Comparison of ENCODE assay signal across 22 cellular contexts in genomic region chr3:101170047-101170771, GRCh38.
DNase-seq lines count a peak whose midpoint lies in the region; ATAC-seq and TF ChIP-seq lines count a peak whose summit lies in the region.
"Had no signal": no experiment of that assay in that cellular context is flagged by ENCODE, and none has a peak within 500 bp of the region (broad histone marks: within the 10 kb centered on the region; RNA-seq: fewer than 3 reads in every experiment).

No MANE protein-coding gene starts in this region.

- H3K4me3 Mint-ChIP-seq in stimulated activated naive CD8-positive, alpha-beta T cell treated with anti-CD3 and anti-CD28 coated beads, Interleukin-15, amount 100 ng/mL, for 72 hours = no peak overlapping the region
- no peak overlapping the region for H3K4me3 Mint-ChIP-seq in MCF 10A (ENCODE audit: unreplicated experiment)
- H3K4me3 Mint-ChIP-seq: activated naive CD4-positive, alpha-beta T cell treated with anti-CD3 and anti-CD28 coated beads, Interleukin-2, amount 50 U/mL, for 24 hours; effector memory CD8-positive, alpha-beta T cell; naive thymus-derived CD8-positive, alpha-beta T cell had no signal

- H3K36me3 ChIP-seq in mesenchymal stem cell (ENCODE audit: control insufficient read depth in 1 of 2, insufficient read depth in 2 of 2, low read depth in 1 of 2, low read length in 2 of 2) (no peaks in the 10 kb centered on the region), ovary (no peaks in the 10 kb centered on the region)
- H3K36me3 ChIP-seq: SJCRH30 had no signal

- no TSS peak for BruUV-seq in MCF 10A (replicated peaks; lab: Mats Ljungman, UMichigan)

- DNase-seq in stimulated activated naive CD8-positive, alpha-beta T cell treated with anti-CD3 and anti-CD28 coated beads, Interleukin-15, Interleukin-2, amounts not matched to agents 100 U/mL and 50 U/mL, for 24 hours = no peak
- DNase-seq in stimulated activated naive CD8-positive, alpha-beta T cell treated with anti-CD3 and anti-CD28 coated beads, Interleukin-15, amount 100 ng/mL, for 72 hours = no peak
- DNase-seq in dermis blood vessel endothelial cell = peak; percentile 7
- peak; percentile 45 for DNase-seq in mesenchymal stem cell
- no peak for DNase-seq in MCF 10A (ENCODE audit: unreplicated experiment)
- no peak for DNase-seq in ovary
- DNase-seq: activated CD4-positive, CD25-positive, alpha-beta regulatory T cell treated with anti-CD3 and anti-CD28 coated beads, Interleukin-2, amount 50 U/mL, for 72 hours; activated CD8-positive, alpha-beta memory T cell treated with anti-CD3 and anti-CD28 coated beads, Interleukin-2, amount 50 U/mL, for 48 hours; Caco-2; caudate nucleus; effector memory CD8-positive, alpha-beta T cell; foreskin fibroblast; H7; Kasumi-1; naive thymus-derived CD8-positive, alpha-beta T cell; NCI-H1436 treated with DMSO at 0.1 percent for 48 hours; NCI-H345 had no signal

- no peak overlapping the region for H3K14ac ChIP-seq in mesenchymal stem cell (ENCODE audit: low read length in 2 of 2)

- no peak overlapping the region for H2AK5ac ChIP-seq in mesenchymal stem cell (ENCODE audit: low read length, severe bottlenecking)

- no peak overlapping the region for H3K27ac Mint-ChIP-seq in stimulated activated naive CD8-positive, alpha-beta T cell treated with anti-CD3 and anti-CD28 coated beads, Interleukin-15, amount 100 ng/mL, for 72 hours
- H3K27ac Mint-ChIP-seq in MCF 10A (ENCODE audit: low read depth, unreplicated experiment) = no peak overlapping the region
- H3K27ac Mint-ChIP-seq: activated naive CD4-positive, alpha-beta T cell treated with anti-CD3 and anti-CD28 coated beads, Interleukin-2, amount 50 U/mL, for 24 hours; effector memory CD8-positive, alpha-beta T cell; naive thymus-derived CD8-positive, alpha-beta T cell had no signal

- TF ChIP-seq CTCF in MCF 10A (IDR thresholded peaks at IDR 0.05; ENCODE audit: unreplicated experiment) = no peak
- no peak for TF ChIP-seq CTCF in ovary (IDR thresholded peaks at IDR 0.05)

- peaks cover 0 to 8% of the 10 kb centered on the region in 2 donors for H3K9me3 Mint-ChIP-seq in stimulated activated naive CD8-positive, alpha-beta T cell treated with anti-CD3 and anti-CD28 coated beads, Interleukin-15, amount 100 ng/mL, for 72 hours
- H3K9me3 Mint-ChIP-seq in MCF 10A (ENCODE audit: unreplicated experiment) = no peaks in the 10 kb centered on the region
- H3K9me3 Mint-ChIP-seq: activated naive CD4-positive, alpha-beta T cell treated with anti-CD3 and anti-CD28 coated beads, Interleukin-2, amount 50 U/mL, for 24 hours; effector memory CD8-positive, alpha-beta T cell had no signal

- no peak overlapping the region for H3K4ac ChIP-seq in mesenchymal stem cell (ENCODE audit: low read depth in 1 of 2, low read length in 2 of 2)

- no peaks in the 10 kb centered on the region for H3K27me3 ChIP-seq in mesenchymal stem cell (ENCODE audit: control insufficient read depth in 1 of 2, insufficient read depth in 1 of 2, low read length in 2 of 2)
- H3K27me3 ChIP-seq in ovary = no peaks in the 10 kb centered on the region
- H3K27me3 ChIP-seq: SJCRH30 had no signal

- H3K4me2 ChIP-seq in mesenchymal stem cell (ENCODE audit: low read length, poor library complexity, severe bottlenecking) = no peak overlapping the region

- intact Hi-C loops in MCF 10A (cut with micrococcal nuclease) (no loop called here), ovary (cut with DNase I) (no loop called here)

- H3K4me1 ChIP-seq in mesenchymal stem cell (ENCODE audit: control insufficient read depth, insufficient read depth, low read depth, low read length) = no peaks in the 10 kb centered on the region
- peaks cover 1% of the 10 kb centered on the region for H3K4me1 ChIP-seq in ovary (ENCODE audit: insufficient read depth)
- H3K4me1 ChIP-seq: Caco-2, SJCRH30 had no signal

- H2BK5ac ChIP-seq in mesenchymal stem cell (ENCODE audit: low read depth, low read length, poor library complexity, severe bottlenecking) = no peak overlapping the region

- H2AFZ ChIP-seq in mesenchymal stem cell (ENCODE audit: low read depth, low read length) = no peak overlapping the region

- H3K36me3 Mint-ChIP-seq in MCF 10A (ENCODE audit: insufficient read depth, unreplicated experiment) = no peaks in the 10 kb centered on the region
- H3K36me3 Mint-ChIP-seq: activated naive CD4-positive, alpha-beta T cell treated with anti-CD3 and anti-CD28 coated beads, Interleukin-2, amount 50 U/mL, for 24 hours; naive thymus-derived CD8-positive, alpha-beta T cell had no signal

- H3K4me3 ChIP-seq in mesenchymal stem cell (ENCODE audit: insufficient read depth in 1 of 2, low read depth in 1 of 2, low read length in 2 of 2) (no peak overlapping the region), ovary (no peak overlapping the region)
- H3K4me3 ChIP-seq: SJCRH30 had no signal

- CTCF ChIA-PET in MCF 10A (lab: Yijun Ruan, JAX) = interaction anchor here (0.5 to 1.1 kb wide), 3 partner anchors 22 to 289 kb away, joined by 3 to 8 read pairs (median 5); no protein-coding TSS in a partner anchor

- H2BK120ac ChIP-seq in mesenchymal stem cell (ENCODE audit: low read depth, low read length) = no peak overlapping the region

- H3K18ac ChIP-seq in mesenchymal stem cell (ENCODE audit: low read depth in 1 of 2, low read length in 2 of 2) = no peak overlapping the region

- H4K8ac ChIP-seq in mesenchymal stem cell (ENCODE audit: low read length) = peak overlapping the region; percentile 68

- no peak overlapping the region for H2BK15ac ChIP-seq in mesenchymal stem cell (ENCODE audit: low read depth, poor library complexity, severe bottlenecking)

- no peaks in the 10 kb centered on the region for H3K79me1 ChIP-seq in mesenchymal stem cell (replicated peaks; ENCODE audit: low read length, poor library complexity, severe bottlenecking)

- no peak overlapping the region for H3K23ac ChIP-seq in mesenchymal stem cell (ENCODE audit: low read length in 2 of 2)

- peaks cover 17% of the 10 kb centered on the region for H3K27me3 Mint-ChIP-seq in stimulated activated naive CD8-positive, alpha-beta T cell treated with anti-CD3 and anti-CD28 coated beads, Interleukin-15, amount 100 ng/mL, for 72 hours
- no peaks in the 10 kb centered on the region for H3K27me3 Mint-ChIP-seq in MCF 10A (ENCODE audit: insufficient read depth, unreplicated experiment)

- WGBS in mesenchymal stem cell = 69% methylated on average over 8 of the region's 8 CpGs
- 58 to 64% (median 60%) methylated on average over 8 of the region's 8 CpGs for WGBS in ovary, 3 donors

- H4K91ac ChIP-seq in mesenchymal stem cell (ENCODE audit: low read length) = no peak overlapping the region

- H3K9ac ChIP-seq in mesenchymal stem cell (ENCODE audit: low read length) = no peak overlapping the region

- ATAC-seq in stimulated activated naive CD8-positive, alpha-beta T cell treated with anti-CD3 and anti-CD28 coated beads, Interleukin-15, Interleukin-2, amounts not matched to agents 100 U/mL and 50 U/mL, for 24 hours = peak; percentile 38
- ATAC-seq in stimulated activated naive CD8-positive, alpha-beta T cell treated with anti-CD3 and anti-CD28 coated beads, Interleukin-15, amount 100 ng/mL, for 72 hours = no peak
- ATAC-seq in GM21576 (IDR thresholded peaks at IDR 0.05; ENCODE audit: unreplicated experiment) = no peak
- no peak for ATAC-seq in GM19023 (IDR thresholded peaks at IDR 0.05; ENCODE audit: unreplicated experiment)
- ATAC-seq: effector memory CD8-positive, alpha-beta T cell; left lobe of liver; naive thymus-derived CD8-positive, alpha-beta T cell had no signal

- H3K9me3 ChIP-seq in mesenchymal stem cell (ENCODE audit: control insufficient read depth, low read length) (no peaks in the 10 kb centered on the region), ovary (no peaks in the 10 kb centered on the region)
- H3K9me3 ChIP-seq: Caco-2 had no signal

- no peak overlapping the region for H2BK12ac ChIP-seq in mesenchymal stem cell (ENCODE audit: low read length in 2 of 2)

- H3K27ac ChIP-seq in mesenchymal stem cell (ENCODE audit: low read length, poor library complexity, severe bottlenecking) (no peak overlapping the region), ovary (no peak overlapping the region)
- H3K27ac ChIP-seq: SJCRH30 had no signal

- no peak for TF ChIP-seq EP300 in ovary (IDR thresholded peaks at IDR 0.05)

- no peak for TF ChIP-seq POLR2A in ovary (IDR thresholded peaks at IDR 0.05)

- POLR2A ChIA-PET in MCF 10A (lab: Yijun Ruan, JAX) = interaction anchor here (1.0 kb wide), 1 partner anchor 23 kb away, joined by 3 read pairs; no protein-coding TSS in a partner anchor

- peaks cover 14% of the 10 kb centered on the region for H3K4me1 Mint-ChIP-seq in stimulated activated naive CD8-positive, alpha-beta T cell treated with anti-CD3 and anti-CD28 coated beads, Interleukin-15, amount 100 ng/mL, for 72 hours
- no peaks in the 10 kb centered on the region for H3K4me1 Mint-ChIP-seq in MCF 10A (ENCODE audit: insufficient read depth, unreplicated experiment)
- H3K4me1 Mint-ChIP-seq: activated naive CD4-positive, alpha-beta T cell treated with anti-CD3 and anti-CD28 coated beads, Interleukin-2, amount 50 U/mL, for 24 hours; naive thymus-derived CD8-positive, alpha-beta T cell had no signal

Comparison
In these comparisons a context has a peak if more than half of its experiments do, and no peak if none do; other contexts are left out.
1. DNase-seq: peak in dermis blood vessel endothelial cell (single experiment) and mesenchymal stem cell (single experiment); none in stimulated activated naive CD8-positive, alpha-beta T cell treated with anti-CD3 and anti-CD28 coated beads, Interleukin-15, Interleukin-2, amounts not matched to agents 100 U/mL and 50 U/mL, for 24 hours (single experiment), stimulated activated naive CD8-positive, alpha-beta T cell treated with anti-CD3 and anti-CD28 coated beads, Interleukin-15, amount 100 ng/mL, for 72 hours (0 of 2), MCF 10A (single experiment) and ovary (0 of 5).